ENCODE assay signal across 8 cellular contexts in the genomic region with DNA sequence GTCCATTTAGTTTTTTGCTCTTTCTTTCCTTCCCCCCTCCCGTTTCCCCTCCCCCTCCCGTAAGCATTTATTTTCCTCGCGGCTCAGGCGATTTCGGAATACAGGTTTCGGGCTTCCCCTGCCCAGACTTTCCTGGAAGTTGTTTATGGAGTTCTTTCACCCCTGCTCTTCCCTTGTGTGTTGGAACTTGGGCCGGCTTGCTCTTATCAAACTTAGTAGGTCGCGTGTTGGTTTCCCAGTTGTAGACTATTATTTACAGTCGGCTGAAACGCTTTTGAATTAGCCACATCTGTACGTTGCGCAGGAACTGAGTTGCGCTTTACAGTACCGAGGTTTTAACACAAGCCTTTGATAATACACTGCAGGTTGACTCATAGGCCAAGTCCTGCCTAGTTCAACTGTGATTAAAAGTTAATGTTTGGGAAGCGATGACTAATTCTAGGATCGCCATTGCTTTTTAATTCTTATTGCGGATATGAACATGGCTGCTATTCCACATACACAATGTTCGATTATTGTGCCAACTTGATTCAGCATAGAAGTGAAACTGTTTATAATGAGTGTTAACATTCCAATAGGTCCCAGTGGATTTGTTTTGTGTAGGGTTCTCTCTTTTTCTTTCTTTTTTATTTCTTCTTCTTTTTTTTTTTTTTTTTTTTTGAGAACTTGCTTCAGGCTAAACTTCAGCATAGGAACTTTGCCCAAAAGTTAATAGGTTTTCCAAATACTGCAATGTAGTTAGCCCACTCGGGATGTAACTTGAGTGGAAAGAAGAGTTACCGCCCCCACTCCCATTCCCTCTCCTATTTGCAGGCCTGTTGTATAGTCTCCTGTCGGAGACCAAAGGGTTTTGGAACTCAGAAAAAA. TPM values are rescaled to one million over a fixed set of nuclear protein-coding genes. Genes with fewer than 3 reads are reported as not detected.
DNase-seq lines count a peak whose midpoint lies in the region; ATAC-seq lines count a peak whose summit lies in the region.

No MANE protein-coding gene starts in this region.

- H3K27me3 ChIP-seq in esophagus (ENCODE audit: control insufficient read depth in 1 of 2, insufficient read depth in 2 of 2, low read length in 2 of 2) = no peaks in the 10 kb centered on the region

- no peak overlapping the region for H3K27ac Mint-ChIP-seq in activated CD8-positive, alpha-beta memory T cell treated with anti-CD3 and anti-CD28 coated beads, Interleukin-2, amount 10 ng/mL, durations not matched to agents 7 days and 5 days

- H3K4me1 ChIP-seq in esophagus (ENCODE audit: control insufficient read depth in 2 of 2, insufficient read depth in 2 of 2, low read length in 1 of 2) = no peaks in the 10 kb centered on the region

- CTCF ChIA-PET in activated CD8-positive, alpha-beta memory T cell treated with anti-CD3 and anti-CD28 coated beads, Interleukin-2, amount 10 ng/mL, durations not matched to agents 7 days and 5 days (lab: Charles Lee) = no interaction called here

- H3K9me3 Mint-ChIP-seq in activated CD8-positive, alpha-beta memory T cell treated with anti-CD3 and anti-CD28 coated beads, Interleukin-2, amount 10 ng/mL, durations not matched to agents 7 days and 5 days (ENCODE audit: low read depth) = no peaks in the 10 kb centered on the region

- H3K27ac ChIP-seq in esophagus (ENCODE audit: low read depth in 2 of 2, low read length in 1 of 2) = peak overlapping the region; percentile 96 to 97

- H3K36me3 ChIP-seq in esophagus (ENCODE audit: control insufficient read depth in 2 of 2, insufficient read depth in 2 of 2, low read length in 1 of 2) = no peaks in the 10 kb centered on the region

- WGBS in esophagus, 2 donors = 3% methylated on average over 23 of the region's 23 CpGs

- peaks cover 11% of the 10 kb centered on the region for H3K4me1 Mint-ChIP-seq in activated CD8-positive, alpha-beta memory T cell treated with anti-CD3 and anti-CD28 coated beads, Interleukin-2, amount 10 ng/mL, durations not matched to agents 7 days and 5 days

- peak overlapping the region; percentile 56 for H3K4me3 Mint-ChIP-seq in activated CD8-positive, alpha-beta memory T cell treated with anti-CD3 and anti-CD28 coated beads, Interleukin-2, amount 10 ng/mL, durations not matched to agents 7 days and 5 days

- ATAC-seq in activated CD8-positive, alpha-beta memory T cell treated with anti-CD3 and anti-CD28 coated beads, Interleukin-2, amount 10 ng/mL, durations not matched to agents 7 days and 5 days = no peak
- no peak for ATAC-seq in GM18868 (IDR thresholded peaks at IDR 0.05; ENCODE audit: unreplicated experiment)

- peaks cover 68% of the 10 kb centered on the region for H3K27me3 Mint-ChIP-seq in activated CD8-positive, alpha-beta memory T cell treated with anti-CD3 and anti-CD28 coated beads, Interleukin-2, amount 10 ng/mL, durations not matched to agents 7 days and 5 days

- peaks cover 1% of the 10 kb centered on the region for H3K36me3 Mint-ChIP-seq in activated CD8-positive, alpha-beta memory T cell treated with anti-CD3 and anti-CD28 coated beads, Interleukin-2, amount 10 ng/mL, durations not matched to agents 7 days and 5 days

- no peak for DNase-seq in activated CD8-positive, alpha-beta memory T cell treated with anti-CD3 and anti-CD28 coated beads, Interleukin-2, amount 10 ng/mL, durations not matched to agents 7 days and 5 days
- no peak for DNase-seq in activated CD8-positive, alpha-beta memory T cell treated with anti-CD3 and anti-CD28 coated beads, Interleukin-2, amount 50 U/mL, for 4 hours
- peak; percentile 5 to 21 for DNase-seq in activated CD4-positive, alpha-beta T cell treated with anti-CD3 and anti-CD28 coated beads for 4 hours
- DNase-seq in myocyte (ENCODE audit: low read depth) = peak; percentile 67
- no peak for DNase-seq in ureter (ENCODE audit: low spot score)
- no peak for DNase-seq in NCI-H1930 (lab: John Stamatoyannopoulos, UW)

- peak overlapping the region; percentile 84 to 94 for H3K4me3 ChIP-seq in esophagus (ENCODE audit: low read depth in 1 of 2, low read length in 2 of 2)

- no peaks in the 10 kb centered on the region for H3K9me3 ChIP-seq in esophagus (ENCODE audit: control insufficient read depth in 2 of 2, insufficient read depth in 1 of 2, low read depth in 1 of 2, low read length in 1 of 2)

RNA-seq across cellular contexts. Expression of gene YAP1, which starts 1.8 kb away (rescaled TPM):
- under 1 TPM in 1 of 2 experiments, not detected in 1; 0.09 TPM for total RNA-seq in activated CD8-positive, alpha-beta memory T cell treated with anti-CD3 and anti-CD28 coated beads, Interleukin-2, amount 10 ng/mL, durations not matched to agents 7 days and 5 days
- 10 to 100 TPM; 30.6 to 39.5 TPM for polyA plus RNA-seq in esophagus
- total RNA-seq in myocyte (68.5 and 69.1 TPM in 2 replicates), ureter (152 TPM)
- 59.3 TPM for polyA plus RNA-seq in myocyte (2012)

Comparison
In these comparisons a context has a peak if more than half of its experiments do, and no peak if none do; other contexts are left out.
1. DNase-seq: peak in activated CD4-positive, alpha-beta T cell treated with anti-CD3 and anti-CD28 coated beads for 4 hours (2 of 2) and myocyte (single experiment); none in activated CD8-positive, alpha-beta memory T cell treated with anti-CD3 and anti-CD28 coated beads, Interleukin-2, amount 10 ng/mL, durations not matched to agents 7 days and 5 days (single experiment), activated CD8-positive, alpha-beta memory T cell treated with anti-CD3 and anti-CD28 coated beads, Interleukin-2, amount 50 U/mL, for 4 hours (single experiment), ureter (single experiment) and NCI-H1930 (0 of 2).
2. RNA of gene YAP1, which starts 1.8 kb away (total RNA-seq): 152 TPM in ureter (single experiment) and 68.5 to 69.1 TPM in myocyte; 0.09 TPM in activated CD8-positive, alpha-beta memory T cell treated with anti-CD3 and anti-CD28 coated beads, Interleukin-2, amount 10 ng/mL, durations not matched to agents 7 days and 5 days; every median in the first group is over 10 times any median in the second.